8 cellular contexts compared by ENCODE assay signal in genomic region chr19:43463381-43464088, GRCh38. TPM values are rescaled to one million over a fixed set of nuclear protein-coding genes. Genes with fewer than 3 reads are reported as not detected.
DNase-seq lines count a peak whose midpoint lies in the region; ATAC-seq and TF ChIP-seq lines count a peak whose summit lies in the region.

No MANE protein-coding gene starts in this region.

- H2AFZ ChIP-seq in GM23338: peak overlapping the region; percentile 98
- peak overlapping the region; percentile 98 for H2AFZ ChIP-seq in neuronal stem cell (ENCODE audit: low read length)

- H3K27ac ChIP-seq in GM23338 (ENCODE audit: low read depth): peak overlapping the region; percentile 74
- peak overlapping the region; percentile 22; the same call in 1 of the 2 replicates for H3K27ac ChIP-seq in SJSA1
- peak overlapping the region; percentile 36 to 92 (median 90) for H3K27ac ChIP-seq in gastroesophageal sphincter
- peak overlapping the region; percentile 41 for H3K27ac ChIP-seq in neuronal stem cell (replicated peaks; ENCODE audit: low read length)

- H3K18ac ChIP-seq in neuronal stem cell (ENCODE audit: low read length): peak overlapping the region; percentile 61

- peak overlapping the region; percentile 94 for H3K4me3 Mint-ChIP-seq in GM23338

- no peak overlapping the region for H4K91ac ChIP-seq in neuronal stem cell (ENCODE audit: low read depth, low read length, poor library complexity)

- peak overlapping the region; percentile 48 for H3K23ac ChIP-seq in neuronal stem cell (ENCODE audit: low read depth, low read length, poor library complexity)

- no peaks in the 10 kb centered on the region for H3K79me2 ChIP-seq in GM23338 (replicated peaks; ENCODE audit: insufficient read depth)

- TF ChIP-seq POLR2A in gastroesophageal sphincter (IDR thresholded peaks at IDR 0.05): peak in 1 of 2 donors; percentile 33

- WGBS in gastroesophageal sphincter (ENCODE audit: low coverage in 1 of 2), 2 donors: 0 to 3% methylated on average over 6 to 15 of the region's 54 CpGs
- no CpG with 5 or more reads among the region's 54 CpGs for WGBS in neuronal stem cell (ENCODE audit: extremely low coverage in 2 of 2, insufficient read length in 2 of 2, insufficient replicate concordance in 1 of 2), 2 donors

- peak overlapping the region; percentile 96 for H3K27ac Mint-ChIP-seq in GM23338

- no peaks in the 10 kb centered on the region for H3K36me3 Mint-ChIP-seq in GM23338 (ENCODE audit: low read depth)

- H2AK5ac ChIP-seq in neuronal stem cell (ENCODE audit: low read depth, low read length): no peak overlapping the region

- H3K4ac ChIP-seq in neuronal stem cell (ENCODE audit: low read length): no peak overlapping the region

- no peaks in the 10 kb centered on the region for H3K36me3 ChIP-seq in GM23338 (ENCODE audit: insufficient read depth)
- H3K36me3 ChIP-seq in SJSA1: no peaks in the 10 kb centered on the region
- peaks cover 0 to 7% of the 10 kb centered on the region in 2 donors for H3K36me3 ChIP-seq in gastroesophageal sphincter
- no peaks in the 10 kb centered on the region for H3K36me3 ChIP-seq in neuronal stem cell (replicated peaks in 1 of 2; ENCODE audit: control insufficient read depth in 2 of 2, insufficient read depth in 2 of 2, low read length in 2 of 2)

- TF ChIP-seq CTCF in GM23338 (conservative IDR thresholded peaks at IDR 0.05; ENCODE audit: low read depth in 2 of 2) (no peak), gastroesophageal sphincter (IDR thresholded peaks at IDR 0.05) (peak in 1 of 4 experiments; percentile 8)

- DNase-seq in EH (ENCODE audit: low read depth) (peak; percentile 94), GM23338 (ENCODE audit: low spot score) (peak; percentile 99), LHCN-M2 (ENCODE audit: low read depth) (peak; percentile 82), SJSA1 (ENCODE audit: low read depth in 1 of 2, low spot score in 2 of 2) (peak; percentile 98 to 99), neuronal stem cell (ENCODE audit: low spot score) (peak; percentile 96), stromal cell of bone marrow (ENCODE audit: low read depth) (peak; percentile 73)
- peak; percentile 98 for DNase-seq in activated naive CD4-positive, alpha-beta T cell treated with Interleukin-2 at 50 U/mL for 16 hours

- H3K9ac ChIP-seq in neuronal stem cell (ENCODE audit: low read depth, low read length, poor library complexity): peak overlapping the region; percentile 75

- H3K27me3 ChIP-seq in GM23338 (ENCODE audit: insufficient read depth): peaks cover 26% of the 10 kb centered on the region
- no peaks in the 10 kb centered on the region for H3K27me3 ChIP-seq in SJSA1 (replicated peaks)
- no peaks in the 10 kb centered on the region for H3K27me3 ChIP-seq in gastroesophageal sphincter
- H3K27me3 ChIP-seq in neuronal stem cell (ENCODE audit: control insufficient read depth in 3 of 3, insufficient read depth in 3 of 3, low read depth in 1 of 3, low read length in 3 of 3): peaks cover 6 to 48% (median 28%) of the 10 kb centered on the region in 3 experiments

- no peak overlapping the region for H2BK15ac ChIP-seq in neuronal stem cell (ENCODE audit: low read length)

- H3K79me1 ChIP-seq in neuronal stem cell (ENCODE audit: low read depth, low read length): no peaks in the 10 kb centered on the region

- H3K4me1 ChIP-seq in GM23338 (ENCODE audit: insufficient read depth) (peaks cover 15% of the 10 kb centered on the region), SJSA1 (replicated peaks) (peaks cover 32% of the 10 kb centered on the region), gastroesophageal sphincter (peaks cover 0 to 31% (median 10%) of the 10 kb centered on the region in 3 donors), neuronal stem cell (ENCODE audit: control insufficient read depth in 2 of 2, insufficient read depth in 1 of 2, low read depth in 1 of 2, low read length in 2 of 2) (peaks cover 4 to 13% of the 10 kb centered on the region in 2 donors)

- peak overlapping the region; percentile 89 for H3K4me3 ChIP-seq in GM23338
- peak overlapping the region; percentile 54 for H3K4me3 ChIP-seq in SJSA1
- peak overlapping the region; percentile 51 to 59 for H3K4me3 ChIP-seq in gastroesophageal sphincter
- peak overlapping the region; percentile 74 to 88 for H3K4me3 ChIP-seq in neuronal stem cell (ENCODE audit: low read length in 2 of 2)

- H3K27me3 Mint-ChIP-seq in GM23338 (ENCODE audit: insufficient read depth, low read depth, poor library complexity): peaks cover 14% of the 10 kb centered on the region

- peak overlapping the region; percentile 49 for H2BK5ac ChIP-seq in neuronal stem cell (ENCODE audit: low read length)

- peaks cover 14% of the 10 kb centered on the region for H3F3A ChIP-seq in GM23338 (replicated peaks; ENCODE audit: low read depth)

- H2BK120ac ChIP-seq in neuronal stem cell (ENCODE audit: low read depth, low read length): no peak overlapping the region

- H3K9me3 Mint-ChIP-seq in GM23338: no peaks in the 10 kb centered on the region

- no peak for TF ChIP-seq EP300 in gastroesophageal sphincter (IDR thresholded peaks at IDR 0.05)

- H3K9me3 ChIP-seq in SJSA1 (replicated peaks) (no peaks in the 10 kb centered on the region), gastroesophageal sphincter (no peaks in the 10 kb centered on the region), neuronal stem cell (replicated peaks in 1 of 2; ENCODE audit: control insufficient read depth in 2 of 2, insufficient read depth in 1 of 2, low read depth in 1 of 2, low read length in 2 of 2) (peaks cover 0 to 2% of the 10 kb centered on the region in 2 donors)

- ATAC-seq in GM23338: peak; percentile 77
- peak; percentile 93 for ATAC-seq in gastroesophageal sphincter

- no peaks in the 10 kb centered on the region for H3K9me2 ChIP-seq in GM23338 (ENCODE audit: insufficient read depth)

- peaks cover 4% of the 10 kb centered on the region for H3K4me1 Mint-ChIP-seq in GM23338

- no peak overlapping the region for H2BK12ac ChIP-seq in neuronal stem cell (ENCODE audit: low read length)

- H4K8ac ChIP-seq in neuronal stem cell (ENCODE audit: low read depth, low read length): no peak overlapping the region

- H3K14ac ChIP-seq in neuronal stem cell (ENCODE audit: low read length): no peak overlapping the region

- H4K20me1 ChIP-seq in GM23338 (replicated peaks; ENCODE audit: insufficient read depth): no peaks in the 10 kb centered on the region

- H3K4me2 ChIP-seq in GM23338: peak overlapping the region; percentile 75
- peak overlapping the region; percentile 76 for H3K4me2 ChIP-seq in neuronal stem cell (ENCODE audit: insufficient read depth, low read length, poor library complexity, severe bottlenecking)

TF ChIP-seq in GM23338, 12 proteins besides CTCF, POLR2A, EP300 and RAD21 (continues in another document):
- TF ChIP-seq, protein P1, sequence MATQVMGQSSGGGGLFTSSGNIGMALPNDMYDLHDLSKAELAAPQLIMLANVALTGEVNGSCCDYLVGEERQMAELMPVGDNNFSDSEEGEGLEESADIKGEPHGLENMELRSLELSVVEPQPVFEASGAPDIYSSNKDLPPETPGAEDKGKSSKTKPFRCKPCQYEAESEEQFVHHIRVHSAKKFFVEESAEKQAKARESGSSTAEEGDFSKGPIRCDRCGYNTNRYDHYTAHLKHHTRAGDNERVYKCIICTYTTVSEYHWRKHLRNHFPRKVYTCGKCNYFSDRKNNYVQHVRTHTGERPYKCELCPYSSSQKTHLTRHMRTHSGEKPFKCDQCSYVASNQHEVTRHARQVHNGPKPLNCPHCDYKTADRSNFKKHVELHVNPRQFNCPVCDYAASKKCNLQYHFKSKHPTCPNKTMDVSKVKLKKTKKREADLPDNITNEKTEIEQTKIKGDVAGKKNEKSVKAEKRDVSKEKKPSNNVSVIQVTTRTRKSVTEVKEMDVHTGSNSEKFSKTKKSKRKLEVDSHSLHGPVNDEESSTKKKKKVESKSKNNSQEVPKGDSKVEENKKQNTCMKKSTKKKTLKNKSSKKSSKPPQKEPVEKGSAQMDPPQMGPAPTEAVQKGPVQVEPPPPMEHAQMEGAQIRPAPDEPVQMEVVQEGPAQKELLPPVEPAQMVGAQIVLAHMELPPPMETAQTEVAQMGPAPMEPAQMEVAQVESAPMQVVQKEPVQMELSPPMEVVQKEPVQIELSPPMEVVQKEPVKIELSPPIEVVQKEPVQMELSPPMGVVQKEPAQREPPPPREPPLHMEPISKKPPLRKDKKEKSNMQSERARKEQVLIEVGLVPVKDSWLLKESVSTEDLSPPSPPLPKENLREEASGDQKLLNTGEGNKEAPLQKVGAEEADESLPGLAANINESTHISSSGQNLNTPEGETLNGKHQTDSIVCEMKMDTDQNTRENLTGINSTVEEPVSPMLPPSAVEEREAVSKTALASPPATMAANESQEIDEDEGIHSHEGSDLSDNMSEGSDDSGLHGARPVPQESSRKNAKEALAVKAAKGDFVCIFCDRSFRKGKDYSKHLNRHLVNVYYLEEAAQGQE (IDR thresholded peaks at IDR 0.05; ENCODE audit: unreplicated experiment): no peak
- TF ChIP-seq JUNB (IDR thresholded peaks at IDR 0.05; ENCODE audit: unreplicated experiment): no peak
- no peak for TF ChIP-seq NANOG (IDR thresholded peaks at IDR 0.05; ENCODE audit: borderline replicate concordance)

RNA-seq across cellular contexts. Expression of gene LYPD3, which starts 1.9 kb away (rescaled TPM):
- total RNA-seq in GM23338 (2014; rRNA removed; shearing (Covaris generic)): 3.0 and 3.3 TPM in 2 replicates
- 4.1 and 4.6 TPM in 2 replicates for polyA plus RNA-seq in GM23338 (2016; fragmentation: Nextera tagmentation; extraction: Ambion mirVana)
- total RNA-seq in LHCN-M2 (2014; rRNA removed): 0.17 TPM in 1 of 2 replicates, not detected in the other
- polyA plus RNA-seq in LHCN-M2 (2012): 0.67 TPM
- total RNA-seq in SJSA1 (2014; rRNA removed; shearing (Covaris generic)): 0.13 TPM in 1 of 2 replicates, not detected in the other
- total RNA-seq in gastroesophageal sphincter: 1 to 10 TPM in 3 of 4 donors, under 1 TPM in 1; 0.39 to 8.4 (median 2.7) TPM
- 0.59 TPM for polyA plus RNA-seq in neuronal stem cell (2013, experiment 1 of 2)
- 0.68 TPM for polyA plus RNA-seq in neuronal stem cell (2013, experiment 2 of 2)

RNA-seq across cellular contexts. Expression of gene PHLDB3, which starts 41.0 kb away (rescaled TPM):
- total RNA-seq in GM23338 (2014; rRNA removed; shearing (Covaris generic)): 10.2 and 15.4 TPM in 2 replicates
- polyA plus RNA-seq in GM23338 (2016; fragmentation: Nextera tagmentation; extraction: Ambion mirVana): 6.3 and 8.4 TPM in 2 replicates
- total RNA-seq in LHCN-M2 (2014; rRNA removed) (7.9 and 10.0 TPM in 2 replicates), gastroesophageal sphincter (10 to 100 TPM in 3 of 4 donors, 1 to 10 TPM in 1; 8.8 to 38.1 (median 14.9) TPM)
- polyA plus RNA-seq in LHCN-M2 (2012): 5.0 TPM
- total RNA-seq in SJSA1 (2014; rRNA removed; shearing (Covaris generic)): 15.1 and 15.8 TPM in 2 replicates
- polyA plus RNA-seq in neuronal stem cell (2013, experiment 1 of 2): 8.0 TPM
- polyA plus RNA-seq in neuronal stem cell (2013, experiment 2 of 2): 7.9 TPM

RNA-seq across cellular contexts. Expression of gene TEX101, which starts 48.8 kb away (rescaled TPM):
- total RNA-seq in GM23338 (2014; rRNA removed; shearing (Covaris generic)): not detected in 2 replicates
- not detected in 2 replicates for polyA plus RNA-seq in GM23338 (2016; fragmentation: Nextera tagmentation; extraction: Ambion mirVana)
- total RNA-seq in LHCN-M2 (2014; rRNA removed): not detected in 2 replicates
- polyA plus RNA-seq in LHCN-M2 (2012): not detected
- total RNA-seq in SJSA1 (2014; rRNA removed; shearing (Covaris generic)): not detected in 2 replicates
- not detected for total RNA-seq in gastroesophageal sphincter
- not detected for polyA plus RNA-seq in neuronal stem cell (2013, experiment 1 of 2)
- polyA plus RNA-seq in neuronal stem cell (2013, experiment 2 of 2): not detected

Comparison
In these comparisons a context has a peak if more than half of its experiments do, and no peak if none do; other contexts are left out.
1. Peak in every context shown above with its lines: DNase-seq, ATAC-seq, H3K4me3 ChIP-seq and H3K27ac ChIP-seq.
2. H3K27ac ChIP-seq: peak in every context shown above with its lines; median percentile 90 in gastroesophageal sphincter; 74 in GM23338; 41 in neuronal stem cell; 22 in SJSA1.